22 cellular contexts compared by ENCODE assay signal in the genomic region with DNA sequence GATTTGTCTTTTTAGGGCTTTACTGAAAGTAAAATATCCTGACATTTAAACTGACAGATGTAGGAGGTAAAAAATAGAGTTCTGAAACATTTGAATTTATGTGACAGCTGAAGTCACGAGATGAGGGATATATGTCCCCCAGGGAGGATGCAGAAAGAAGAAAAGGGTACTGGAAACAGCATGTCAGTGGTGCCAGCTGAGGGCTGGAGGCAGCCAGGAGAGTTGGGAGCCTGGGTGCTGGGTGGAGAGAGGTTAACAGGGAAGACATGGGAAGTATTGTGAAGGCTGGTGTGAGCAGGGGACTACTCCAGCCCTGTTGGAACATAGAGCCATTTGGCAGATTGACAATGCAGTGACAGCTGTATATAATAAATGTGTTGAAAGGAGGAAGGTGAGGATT. TPM values are rescaled to one million over a fixed set of nuclear protein-coding genes. Genes with fewer than 3 reads are reported as not detected.
A peak's percentile ranks its signal among the peaks of the same experiment; 100 is the strongest.
DNase-seq lines count a peak whose midpoint lies in the region; ATAC-seq lines count a peak whose summit lies in the region.
"Had no signal": no experiment of that assay in that cellular context is flagged by ENCODE, and none has a peak within 500 bp of the region (broad histone marks: within the 10 kb centered on the region; RNA-seq: fewer than 3 reads in every experiment).

No MANE protein-coding gene starts in this region.

- H3K9me3 Mint-ChIP-seq in activated T-cell treated with anti-CD3 and anti-CD28 coated beads, Interleukin-2, amount 50 U/mL, for 24 hours = no peaks in the 10 kb centered on the region
- no peaks in the 10 kb centered on the region for H3K9me3 Mint-ChIP-seq in activated T-cell treated with anti-CD3 and anti-CD28 coated beads, Interleukin-2, amount 50 U/mL, for 72 hours
- no peaks in the 10 kb centered on the region for H3K9me3 Mint-ChIP-seq in activated naive CD8-positive, alpha-beta T cell treated with anti-CD3 and anti-CD28 coated beads for 36 hours
- no peaks in the 10 kb centered on the region for H3K9me3 Mint-ChIP-seq in stimulated activated effector memory CD8-positive, alpha-beta T cell treated with anti-CD3 and anti-CD28 coated beads, Interleukin-12 subunit alpha, Interleukin-12 subunit beta, amount 100 ng/mL, for 72 hours
- H3K9me3 Mint-ChIP-seq: activated CD4-positive, alpha-beta memory T cell treated with anti-CD3 and anti-CD28 coated beads, Interleukin-2, amount 10 ng/mL, durations not matched to agents 7 days and 5 days; CD4-positive, alpha-beta T cell; nephron; stimulated activated naive CD8-positive, alpha-beta T cell treated with anti-CD3 and anti-CD28 coated beads, Interleukin-15, Interleukin-2, amounts not matched to agents 100 ng/mL and 50 ng/mL, for 24 hours had no signal

- DNase-seq in activated T-cell treated with anti-CD3 and anti-CD28 coated beads, Interleukin-2, amount 50 U/mL, for 24 hours = no peak
- DNase-seq in activated T-cell treated with anti-CD3 and anti-CD28 coated beads, Interleukin-2, amount 50 U/mL, for 72 hours = no peak
- DNase-seq in activated naive CD8-positive, alpha-beta T cell treated with anti-CD3 and anti-CD28 coated beads for 36 hours = no peak
- DNase-seq in left colon (no peak), cardiac septum (ENCODE audit: low spot score) (no peak), G401 (ENCODE audit: low spot score) (no peak)
- no peak for DNase-seq in stimulated activated effector memory CD8-positive, alpha-beta T cell treated with anti-CD3 and anti-CD28 coated beads, Interleukin-12 subunit alpha, Interleukin-12 subunit beta, amount 100 ng/mL, for 72 hours (ENCODE audit: low spot score in 2 of 2)
- DNase-seq: activated CD4-positive, alpha-beta memory T cell treated with anti-CD3 and anti-CD28 coated beads, Interleukin-2, amount 10 ng/mL, durations not matched to agents 7 days and 5 days; activated effector memory CD4-positive, alpha-beta T cell treated with Interleukin-2 at 50 U/mL for 16 hours; AML-193; CD4-positive, alpha-beta T cell; cerebellar nuclear complex; dorsolateral prefrontal cortex; foreskin melanocyte; kidney glomerular epithelial cell; NCI-H146; NCI-H2107; ovary; SHP77 treated with DMSO at 0.1 percent for 48 hours had no signal

- in situ Hi-C loops in G401 (cut with HindIII; ENCODE audit: low sequenced_read_pairs) = no loop called here

- no peaks in the 10 kb centered on the region for H3K27me3 Mint-ChIP-seq in activated T-cell treated with anti-CD3 and anti-CD28 coated beads, Interleukin-2, amount 50 U/mL, for 24 hours
- H3K27me3 Mint-ChIP-seq in activated T-cell treated with anti-CD3 and anti-CD28 coated beads, Interleukin-2, amount 50 U/mL, for 72 hours (ENCODE audit: low read depth) = no peaks in the 10 kb centered on the region
- no peaks in the 10 kb centered on the region for H3K27me3 Mint-ChIP-seq in activated naive CD8-positive, alpha-beta T cell treated with anti-CD3 and anti-CD28 coated beads for 36 hours
- H3K27me3 Mint-ChIP-seq: activated CD4-positive, alpha-beta memory T cell treated with anti-CD3 and anti-CD28 coated beads, Interleukin-2, amount 10 ng/mL, durations not matched to agents 7 days and 5 days; CD4-positive, alpha-beta T cell; stimulated activated naive CD8-positive, alpha-beta T cell treated with anti-CD3 and anti-CD28 coated beads, Interleukin-15, Interleukin-2, amounts not matched to agents 100 ng/mL and 50 ng/mL, for 24 hours had no signal

- H3K27ac Mint-ChIP-seq in activated T-cell treated with anti-CD3 and anti-CD28 coated beads, Interleukin-2, amount 50 U/mL, for 24 hours = peak overlapping the region; percentile 59
- no peak overlapping the region for H3K27ac Mint-ChIP-seq in activated T-cell treated with anti-CD3 and anti-CD28 coated beads, Interleukin-2, amount 50 U/mL, for 72 hours
- H3K27ac Mint-ChIP-seq in activated naive CD8-positive, alpha-beta T cell treated with anti-CD3 and anti-CD28 coated beads for 36 hours = peak overlapping the region; percentile 27
- peak overlapping the region; percentile 35 for H3K27ac Mint-ChIP-seq in stimulated activated effector memory CD8-positive, alpha-beta T cell treated with anti-CD3 and anti-CD28 coated beads, Interleukin-12 subunit alpha, Interleukin-12 subunit beta, amount 100 ng/mL, for 72 hours
- H3K27ac Mint-ChIP-seq: activated CD4-positive, alpha-beta memory T cell treated with anti-CD3 and anti-CD28 coated beads, Interleukin-2, amount 10 ng/mL, durations not matched to agents 7 days and 5 days; CD4-positive, alpha-beta T cell; nephron; stimulated activated naive CD8-positive, alpha-beta T cell treated with anti-CD3 and anti-CD28 coated beads, Interleukin-15, Interleukin-2, amounts not matched to agents 100 ng/mL and 50 ng/mL, for 24 hours had no signal

- no peak overlapping the region for H3K4me3 Mint-ChIP-seq in activated T-cell treated with anti-CD3 and anti-CD28 coated beads, Interleukin-2, amount 50 U/mL, for 24 hours
- no peak overlapping the region for H3K4me3 Mint-ChIP-seq in activated T-cell treated with anti-CD3 and anti-CD28 coated beads, Interleukin-2, amount 50 U/mL, for 72 hours
- no peak overlapping the region for H3K4me3 Mint-ChIP-seq in activated naive CD8-positive, alpha-beta T cell treated with anti-CD3 and anti-CD28 coated beads for 36 hours
- H3K4me3 Mint-ChIP-seq in stimulated activated effector memory CD8-positive, alpha-beta T cell treated with anti-CD3 and anti-CD28 coated beads, Interleukin-12 subunit alpha, Interleukin-12 subunit beta, amount 100 ng/mL, for 72 hours = no peak overlapping the region
- H3K4me3 Mint-ChIP-seq: activated CD4-positive, alpha-beta memory T cell treated with anti-CD3 and anti-CD28 coated beads, Interleukin-2, amount 10 ng/mL, durations not matched to agents 7 days and 5 days; CD4-positive, alpha-beta T cell; nephron; stimulated activated naive CD8-positive, alpha-beta T cell treated with anti-CD3 and anti-CD28 coated beads, Interleukin-15, Interleukin-2, amounts not matched to agents 100 ng/mL and 50 ng/mL, for 24 hours had no signal

- peaks cover 4% of the 10 kb centered on the region for H3K4me1 Mint-ChIP-seq in activated T-cell treated with anti-CD3 and anti-CD28 coated beads, Interleukin-2, amount 50 U/mL, for 24 hours (ENCODE audit: low read depth)
- H3K4me1 Mint-ChIP-seq in activated T-cell treated with anti-CD3 and anti-CD28 coated beads, Interleukin-2, amount 50 U/mL, for 72 hours (ENCODE audit: low read depth) = peaks cover 9% of the 10 kb centered on the region
- peaks cover 13% of the 10 kb centered on the region for H3K4me1 Mint-ChIP-seq in activated naive CD8-positive, alpha-beta T cell treated with anti-CD3 and anti-CD28 coated beads for 36 hours
- H3K4me1 Mint-ChIP-seq in stimulated activated effector memory CD8-positive, alpha-beta T cell treated with anti-CD3 and anti-CD28 coated beads, Interleukin-12 subunit alpha, Interleukin-12 subunit beta, amount 100 ng/mL, for 72 hours = peaks cover 4% of the 10 kb centered on the region

- H3K36me3 Mint-ChIP-seq in activated T-cell treated with anti-CD3 and anti-CD28 coated beads, Interleukin-2, amount 50 U/mL, for 24 hours (ENCODE audit: low read depth) = peaks cover 77% of the 10 kb centered on the region
- H3K36me3 Mint-ChIP-seq in activated T-cell treated with anti-CD3 and anti-CD28 coated beads, Interleukin-2, amount 50 U/mL, for 72 hours (ENCODE audit: insufficient read depth in 2 of 2) = peaks cover 4 to 18% of the 10 kb centered on the region in 2 donors
- peaks cover 24% of the 10 kb centered on the region for H3K36me3 Mint-ChIP-seq in activated naive CD8-positive, alpha-beta T cell treated with anti-CD3 and anti-CD28 coated beads for 36 hours
- H3K36me3 Mint-ChIP-seq in stimulated activated effector memory CD8-positive, alpha-beta T cell treated with anti-CD3 and anti-CD28 coated beads, Interleukin-12 subunit alpha, Interleukin-12 subunit beta, amount 100 ng/mL, for 72 hours = peaks cover 77% of the 10 kb centered on the region

- intact Hi-C loops in left colon (cut with DNase I, micrococcal nuclease) = no loop called here
- intact Hi-C loops in cardiac septum (cut with DNase I) = no loop called here

- ATAC-seq in activated T-cell treated with anti-CD3 and anti-CD28 coated beads, Interleukin-2, amount 50 U/mL, for 72 hours (replicated peaks in 1 of 2) = no peak
- ATAC-seq in left colon (peak; percentile 32), GM21723 (IDR thresholded peaks at IDR 0.05; ENCODE audit: unreplicated experiment) (no peak)
- no peak for ATAC-seq in stimulated activated effector memory CD8-positive, alpha-beta T cell treated with anti-CD3 and anti-CD28 coated beads, Interleukin-12 subunit alpha, Interleukin-12 subunit beta, amount 100 ng/mL, for 72 hours

RNA-seq across cellular contexts. Expression of gene MOCOS, which starts 11.8 kb away (rescaled TPM):
- 1 to 10 TPM in 1 of 2 donors, under 1 TPM in 1; 0.22 to 1.2 TPM for total RNA-seq in activated T-cell treated with anti-CD3 and anti-CD28 coated beads, Interleukin-2, amount 50 U/mL, for 72 hours
- under 1 TPM; 0.14 to 0.16 TPM for total RNA-seq in activated naive CD8-positive, alpha-beta T cell treated with anti-CD3 and anti-CD28 coated beads for 36 hours
- 1 to 10 TPM; 5.6 to 5.7 TPM for total RNA-seq in left colon
- total RNA-seq in cardiac septum = 0.38 TPM
- not detected in 2 replicates for total RNA-seq in G401 (2014; rRNA removed; shearing (Covaris generic))
- total RNA-seq: CD4-positive, alpha-beta T cell had no signal

RNA-seq across cellular contexts. Expression of gene ELP2, which starts 45.8 kb away (rescaled TPM):
- total RNA-seq in activated T-cell treated with anti-CD3 and anti-CD28 coated beads, Interleukin-2, amount 50 U/mL, for 72 hours = 100 to 1,000 TPM; 107 TPM
- total RNA-seq in activated naive CD8-positive, alpha-beta T cell treated with anti-CD3 and anti-CD28 coated beads for 36 hours = 10 to 100 TPM; 93.4 to 98.2 TPM
- total RNA-seq in left colon = 10 to 100 TPM; 36.3 to 39.9 TPM
- 50.4 TPM for total RNA-seq in cardiac septum
- total RNA-seq in G401 (2014; rRNA removed; shearing (Covaris generic)) = 70.3 and 96.4 TPM in 2 replicates

RNA-seq across cellular contexts. Expression of gene SLC39A6, which starts 46.3 kb away (rescaled TPM):
- total RNA-seq in activated T-cell treated with anti-CD3 and anti-CD28 coated beads, Interleukin-2, amount 50 U/mL, for 72 hours = 10 to 100 TPM; 25.4 to 27.5 TPM
- 10 to 100 TPM; 30.9 to 31.2 TPM for total RNA-seq in activated naive CD8-positive, alpha-beta T cell treated with anti-CD3 and anti-CD28 coated beads for 36 hours
- 10 to 100 TPM; 11.0 to 11.4 TPM for total RNA-seq in left colon
- 15.6 TPM for total RNA-seq in cardiac septum
- total RNA-seq in G401 (2014; rRNA removed; shearing (Covaris generic)) = 53.5 and 69.7 TPM in 2 replicates
